In the genomic region with DNA sequence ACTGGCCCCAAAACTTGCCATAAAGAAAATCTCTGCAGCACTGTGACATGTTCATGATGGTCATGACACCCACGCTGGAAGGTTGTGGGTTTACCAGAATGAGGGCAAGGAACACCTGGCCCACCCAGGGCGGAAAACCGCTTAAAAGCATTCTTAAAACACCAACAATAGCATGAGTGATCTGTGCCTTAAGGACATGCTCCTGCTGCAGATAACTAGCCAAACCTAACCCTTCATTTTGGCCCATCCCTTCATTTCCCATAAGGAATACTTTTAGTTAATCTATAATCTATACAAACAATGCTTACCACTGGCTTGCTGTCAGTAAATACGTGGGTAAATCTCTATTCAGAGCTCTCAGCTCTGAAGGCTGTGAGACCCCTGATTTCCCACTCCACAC, we compare ENCODE assay signal across 7 cellular contexts.
DNase-seq lines count a peak whose midpoint lies in the region; ATAC-seq, FAIRE-seq and TF ChIP-seq lines count a peak whose summit lies in the region.
"Not testable (repeated sequence)": the region's sequence is repeated elsewhere in the genome, so short reads cannot be mapped to it uniquely, and the experiment has no call there.

No MANE protein-coding gene starts in this region.

- H3K9me3 Mint-ChIP-seq in MCF 10A (ENCODE audit: unreplicated experiment), result not testable (repeated sequence)

- in situ Hi-C loops in HepG2 (cut with HindIII; ENCODE audit: extremely low pct_ligation_motif_present, low pct_unique_long_range_greater_than_20kb), result not testable (repeated sequence)

- not testable (repeated sequence) for TF ChIP-seq EP300 in HepG2 (IDR thresholded peaks at IDR 0.05; ENCODE audit: low read depth in 2 of 2, low read length in 2 of 2); HepG2 (CRISPR knock-in tag; IDR thresholded peaks at IDR 0.05; ENCODE audit: borderline replicate concordance)

- H3K79me2 ChIP-seq in DND-41 (ENCODE audit: insufficient read depth, low read length); endothelial cell of umbilical vein (ENCODE audit: control insufficient read depth, insufficient read depth, low read length); HepG2 (ENCODE audit: insufficient read depth, low read length): not testable (repeated sequence)

- ATAC-seq in DND-41 (ENCODE audit: insufficient read depth, low read depth); HepG2: not testable (repeated sequence)

- CTCF ChIA-PET in MCF 10A (lab: Yijun Ruan, JAX), result interaction anchor here (1.1 to 1.7 kb wide), 4 partner anchors 9 to 173 kb away, joined by 3 to 9 read pairs (median 7); partner anchors contain the start of gene FAM50B
- CTCF ChIA-PET in endothelial cell of umbilical vein (lab: Charles Lee), result interaction anchor here (1.6 to 2.0 kb wide), 3 partner anchors 16 to 61 kb away, joined by 3 to 7 read pairs (median 5); no protein-coding TSS in a partner anchor
- CTCF ChIA-PET in HepG2 (lab: Yijun Ruan, JAX; ENCODE audit: low intra/inter-chr PET ratio, low total read pairs), result not testable (repeated sequence)

- H3K27ac Mint-ChIP-seq in MCF 10A (ENCODE audit: low read depth, unreplicated experiment), result peak overlapping the region; percentile 84

- not testable (repeated sequence) for H3K9me1 ChIP-seq in endothelial cell of umbilical vein (replicated peaks; ENCODE audit: control insufficient read depth, extremely low read depth, insufficient read depth, low read length)

- H3K4me2 ChIP-seq in DND-41 (ENCODE audit: insufficient read depth, low read length); endothelial cell of umbilical vein (ENCODE audit: insufficient read depth, low read length); HepG2 (ENCODE audit: low read depth, low read length): not testable (repeated sequence)

- H3K9me3 ChIP-seq in DND-41 (ENCODE audit: insufficient read depth, low read length, severe bottlenecking); endothelial cell of umbilical vein (replicated peaks; ENCODE audit: control insufficient read depth, insufficient read depth, low read length); right atrium auricular region; thyroid gland: not testable (repeated sequence)
- H3K9me3 ChIP-seq in HepG2 (ENCODE audit: low read length), result peaks cover 19% of the 10 kb centered on the region

- 82% methylated on average over 4 of the region's 4 CpGs for WGBS in HepG2 (ENCODE audit: low lambda C conversion rate)
- 71 to 97% methylated on average over 4 of the region's 4 CpGs for WGBS in thyroid gland, 2 donors

- dilution Hi-C loops in endothelial cell of umbilical vein (cut with MboI; ENCODE audit: extremely low pct_ligation_motif_present, low sequenced_read_pairs), result not testable (repeated sequence)

- not testable (repeated sequence) for TF ChIP-seq POLR2A in endothelial cell of umbilical vein (IDR thresholded peaks at IDR 0.05; ENCODE audit: low read depth, low read length); HepG2 (IDR thresholded peaks at IDR 0.05; ENCODE audit: insufficient read depth in 1 of 2, low read depth in 2 of 2, low read length in 2 of 2); thyroid gland (IDR thresholded peaks at IDR 0.05)

- H3K27me3 ChIP-seq in DND-41 (ENCODE audit: insufficient read depth, low read length, poor library complexity), result peaks cover 19% of the 10 kb centered on the region
- not testable (repeated sequence) for H3K27me3 ChIP-seq in endothelial cell of umbilical vein (ENCODE audit: control insufficient read depth in 2 of 2, insufficient read depth in 2 of 2, low read length in 2 of 2); right atrium auricular region; HepG2 (ENCODE audit: control insufficient read depth in 1 of 2, insufficient read depth in 2 of 2, low read length in 2 of 2); thyroid gland

- not testable (repeated sequence) for TF ChIP-seq RAD21 in HepG2 (CRISPR knock-in tag; IDR thresholded peaks at IDR 0.05)

- H3K27me3 Mint-ChIP-seq in MCF 10A (ENCODE audit: insufficient read depth, unreplicated experiment), result not testable (repeated sequence)

- H2AFZ ChIP-seq in DND-41 (ENCODE audit: low read depth, low read length); endothelial cell of umbilical vein (ENCODE audit: low read depth, low read length); HepG2 (ENCODE audit: low read length): not testable (repeated sequence)

- not testable (repeated sequence) for FAIRE-seq in endothelial cell of umbilical vein (lab: Jason Lieb, UNC); HepG2 (lab: Jason Lieb, UNC)

- not testable (repeated sequence) for H3K36me3 Mint-ChIP-seq in MCF 10A (ENCODE audit: insufficient read depth, unreplicated experiment)

- TF ChIP-seq CTCF in DND-41 (IDR thresholded peaks at IDR 0.05; ENCODE audit: borderline replicate concordance, extremely low read depth, low read length, poor library complexity, severe bottlenecking); MCF 10A (IDR thresholded peaks at IDR 0.05; ENCODE audit: unreplicated experiment); endothelial cell of umbilical vein (IDR thresholded peaks at IDR 0.05; ENCODE audit: extremely low read depth in 1 of 2, insufficient read depth in 1 of 2, low read depth in 1 of 2, low read length in 2 of 2); right atrium auricular region (IDR thresholded peaks at IDR 0.05); HepG2 (CRISPR knock-in tag; IDR thresholded peaks at IDR 0.05); thyroid gland (IDR thresholded peaks at IDR 0.05): not testable (repeated sequence)

- H3K4me1 Mint-ChIP-seq in MCF 10A (ENCODE audit: insufficient read depth, unreplicated experiment), result peaks cover 42% of the 10 kb centered on the region

- peak; percentile 7 for DNase-seq in DND-41
- peak; percentile 42 for DNase-seq in activated CD8-positive, alpha-beta memory T cell treated with anti-CD3 and anti-CD28 coated beads for 24 hours
- not testable (repeated sequence) for DNase-seq in MCF 10A (ENCODE audit: unreplicated experiment); endothelial cell of umbilical vein (ENCODE audit: low read depth, low spot score); HepG2 (ENCODE audit: low spot score); thyroid gland
- DNase-seq in right atrium auricular region (ENCODE audit: low spot score), result peak; percentile 42

- not testable (repeated sequence) for H3K4me3 Mint-ChIP-seq in MCF 10A (ENCODE audit: unreplicated experiment)

- H3K4me3 ChIP-seq in DND-41 (ENCODE audit: low read depth in 1 of 2, low read length in 2 of 2); endothelial cell of umbilical vein (replicated peaks in 1 of 3; ENCODE audit: insufficient read depth in 1 of 3, low read depth in 1 of 3, low read length in 3 of 3); right atrium auricular region; HepG2 (replicated peaks in 1 of 3; ENCODE audit: insufficient read depth in 1 of 3, low read depth in 2 of 3, low read length in 3 of 3); thyroid gland (replicated peaks in 1 of 3): not testable (repeated sequence)

- not testable (repeated sequence) for H3K27ac ChIP-seq in DND-41 (ENCODE audit: low read length); right atrium auricular region; HepG2 (ENCODE audit: extremely low read length, insufficient read depth, low read length)
- H3K27ac ChIP-seq in endothelial cell of umbilical vein (ENCODE audit: insufficient read depth, low read depth, low read length) (peak overlapping the region; percentile 54), thyroid gland (peak overlapping the region in 2 of 3 donors; percentile 96 to 97)

- H3K4me1 ChIP-seq in DND-41 (ENCODE audit: insufficient read depth, low read length) (peaks cover 22% of the 10 kb centered on the region), endothelial cell of umbilical vein (ENCODE audit: control insufficient read depth, extremely low read depth, insufficient read depth, low read length) (peaks cover 39% of the 10 kb centered on the region), right atrium auricular region (peaks cover 0 to 41% of the 10 kb centered on the region in 2 donors), HepG2 (ENCODE audit: insufficient read depth, low read length) (peaks cover 55% of the 10 kb centered on the region), thyroid gland (peaks cover 59 to 67% of the 10 kb centered on the region in 2 donors)

- intact Hi-C loops in MCF 10A (cut with micrococcal nuclease); endothelial cell of umbilical vein (cut with micrococcal nuclease); HepG2 (cut with micrococcal nuclease; ENCODE audit: unreplicated experiment); thyroid gland (cut with DNase I): not testable (repeated sequence)

- BruUV-seq in MCF 10A (replicated peaks; lab: Mats Ljungman, UMichigan); endothelial cell of umbilical vein (replicated peaks; lab: Mats Ljungman, UMichigan); HepG2 (replicated peaks; lab: Mats Ljungman, UMichigan): not testable (repeated sequence)

- not testable (repeated sequence) for H3K9ac ChIP-seq in DND-41 (ENCODE audit: low read depth, low read length); endothelial cell of umbilical vein (replicated peaks; ENCODE audit: extremely low read depth, insufficient read depth, low read length); HepG2 (ENCODE audit: insufficient read depth, low read depth, low read length)

- not testable (repeated sequence) for H4K20me1 ChIP-seq in DND-41 (ENCODE audit: insufficient read depth, low read length); endothelial cell of umbilical vein (replicated peaks; ENCODE audit: control insufficient read depth, extremely low read depth, insufficient read depth, low read length); HepG2 (ENCODE audit: insufficient read depth, low read length)

- POLR2A ChIA-PET in MCF 10A (lab: Yijun Ruan, JAX), result interaction anchor here (1.1 kb wide), 1 partner anchor 68 kb away, joined by 3 read pairs; no protein-coding TSS in a partner anchor
- POLR2A ChIA-PET in endothelial cell of umbilical vein (lab: Charles Lee), result not testable (repeated sequence)
- POLR2A ChIA-PET in HepG2 (lab: Yijun Ruan, JAX), result interaction anchor here (0.7 to 1.2 kb wide), 2 partner anchors 16 to 76 kb away, joined by 3 read pairs; no protein-coding TSS in a partner anchor

- not testable (repeated sequence) for H3K36me3 ChIP-seq in DND-41 (ENCODE audit: insufficient read depth, low read length); endothelial cell of umbilical vein (ENCODE audit: control insufficient read depth in 2 of 2, extremely low read depth in 1 of 2, insufficient read depth in 2 of 2, low read length in 2 of 2); right atrium auricular region; HepG2 (replicated peaks in 1 of 2; ENCODE audit: control insufficient read depth in 1 of 2, insufficient read depth in 2 of 2, low read length in 2 of 2); thyroid gland
